8 cellular contexts compared by ENCODE assay signal in genomic region chr11:8671242-8671641, GRCh38. TPM values are rescaled to one million over a fixed set of nuclear protein-coding genes. Genes with fewer than 3 reads are reported as not detected.
DNase-seq lines count a peak whose midpoint lies in the region; ATAC-seq and TF ChIP-seq lines count a peak whose summit lies in the region.

No MANE protein-coding gene starts in this region.

- no peak for DNase-seq in activated CD4-positive, alpha-beta T cell treated with anti-CD3 and anti-CD28 coated beads, Interleukin-2, amount 10 ng/mL, durations not matched to agents 24 days and 14 days
- DNase-seq in activated CD4-positive, alpha-beta T cell treated with anti-CD3 and anti-CD28 coated beads, Interleukin-2, amount 10 ng/mL, durations not matched to agents 7 days and 5 days = no peak
- DNase-seq in cerebellar nuclear complex (lab: John Stamatoyannopoulos, UW) (peak; percentile 54 to 90), kidney epithelial cell (ENCODE audit: low read depth) (peak; percentile 75), OCI-M2 (lab: John Stamatoyannopoulos, UW; ENCODE audit: unreplicated experiment) (no peak)

- H3K36me3 ChIP-seq in kidney epithelial cell (ENCODE audit: control insufficient read depth, insufficient read depth, low read length) = no peaks in the 10 kb centered on the region

- peaks cover 26% of the 10 kb centered on the region for H3K36me3 Mint-ChIP-seq in activated CD4-positive, alpha-beta T cell treated with anti-CD3 and anti-CD28 coated beads, Interleukin-2, amount 10 ng/mL, durations not matched to agents 24 days and 14 days (ENCODE audit: low read depth)
- peaks cover 24% of the 10 kb centered on the region for H3K36me3 Mint-ChIP-seq in activated CD4-positive, alpha-beta T cell treated with anti-CD3 and anti-CD28 coated beads, Interleukin-2, amount 10 ng/mL, durations not matched to agents 7 days and 5 days (ENCODE audit: low read depth)

- no peaks in the 10 kb centered on the region for H3K27me3 ChIP-seq in kidney epithelial cell (ENCODE audit: control insufficient read depth, insufficient read depth, low read length)

- H3K27ac ChIP-seq in temporal lobe (ENCODE audit: low read depth, low read length) = peak overlapping the region; percentile 79

- H3K27ac Mint-ChIP-seq in activated CD4-positive, alpha-beta T cell treated with anti-CD3 and anti-CD28 coated beads, Interleukin-2, amount 10 ng/mL, durations not matched to agents 24 days and 14 days = peak overlapping the region; percentile 48
- no peak overlapping the region for H3K27ac Mint-ChIP-seq in activated CD4-positive, alpha-beta T cell treated with anti-CD3 and anti-CD28 coated beads, Interleukin-2, amount 10 ng/mL, durations not matched to agents 7 days and 5 days

- TF ChIP-seq CTCF in kidney epithelial cell (IDR thresholded peaks at IDR 0.05; ENCODE audit: insufficient read depth, low read length, poor library complexity, severe bottlenecking) = no peak

- no peaks in the 10 kb centered on the region for H3K9me3 Mint-ChIP-seq in activated CD4-positive, alpha-beta T cell treated with anti-CD3 and anti-CD28 coated beads, Interleukin-2, amount 10 ng/mL, durations not matched to agents 24 days and 14 days
- H3K9me3 Mint-ChIP-seq in activated CD4-positive, alpha-beta T cell treated with anti-CD3 and anti-CD28 coated beads, Interleukin-2, amount 10 ng/mL, durations not matched to agents 7 days and 5 days = no peaks in the 10 kb centered on the region

- no peak overlapping the region for H3K4me3 ChIP-seq in kidney epithelial cell (ENCODE audit: low read depth, low read length)

- POLR2A ChIA-PET in activated CD4-positive, alpha-beta T cell treated with anti-CD3 and anti-CD28 coated beads, Interleukin-2, amount 10 ng/mL, durations not matched to agents 7 days and 5 days (lab: Charles Lee) = no interaction called here

- H3K27me3 Mint-ChIP-seq in activated CD4-positive, alpha-beta T cell treated with anti-CD3 and anti-CD28 coated beads, Interleukin-2, amount 10 ng/mL, durations not matched to agents 24 days and 14 days = no peaks in the 10 kb centered on the region
- no peaks in the 10 kb centered on the region for H3K27me3 Mint-ChIP-seq in activated CD4-positive, alpha-beta T cell treated with anti-CD3 and anti-CD28 coated beads, Interleukin-2, amount 10 ng/mL, durations not matched to agents 7 days and 5 days

- intact Hi-C loops in activated CD4-positive, alpha-beta T cell treated with anti-CD3 and anti-CD28 coated beads, Interleukin-2, amount 10 ng/mL, durations not matched to agents 24 days and 14 days (cut with micrococcal nuclease) = no loop called here

- no peak for ATAC-seq in HG02970 (IDR thresholded peaks at IDR 0.05; ENCODE audit: low FRiP score, unreplicated experiment)
- no peak for ATAC-seq in GM21619 (IDR thresholded peaks at IDR 0.05; ENCODE audit: unreplicated experiment)

- CTCF ChIA-PET in activated CD4-positive, alpha-beta T cell treated with anti-CD3 and anti-CD28 coated beads, Interleukin-2, amount 10 ng/mL, durations not matched to agents 7 days and 5 days (lab: Charles Lee) = interaction anchor here (1.3 kb wide), 1 partner anchor 10 kb away, joined by 3 read pairs; no protein-coding TSS in a partner anchor

- no peak overlapping the region for H3K4me3 Mint-ChIP-seq in activated CD4-positive, alpha-beta T cell treated with anti-CD3 and anti-CD28 coated beads, Interleukin-2, amount 10 ng/mL, durations not matched to agents 24 days and 14 days
- no peak overlapping the region for H3K4me3 Mint-ChIP-seq in activated CD4-positive, alpha-beta T cell treated with anti-CD3 and anti-CD28 coated beads, Interleukin-2, amount 10 ng/mL, durations not matched to agents 7 days and 5 days

- peaks cover 12% of the 10 kb centered on the region for H3K4me1 Mint-ChIP-seq in activated CD4-positive, alpha-beta T cell treated with anti-CD3 and anti-CD28 coated beads, Interleukin-2, amount 10 ng/mL, durations not matched to agents 24 days and 14 days
- H3K4me1 Mint-ChIP-seq in activated CD4-positive, alpha-beta T cell treated with anti-CD3 and anti-CD28 coated beads, Interleukin-2, amount 10 ng/mL, durations not matched to agents 7 days and 5 days = peaks cover 5% of the 10 kb centered on the region

RNA-seq across cellular contexts. Expression of gene TRIM66, which starts 11.2 kb away (rescaled TPM):
- 11.9 and 13.4 TPM in 2 replicates for total RNA-seq in activated CD4-positive, alpha-beta T cell treated with anti-CD3 and anti-CD28 coated beads, Interleukin-2, amount 10 ng/mL, durations not matched to agents 24 days and 14 days
- 10 to 100 TPM; 18.5 to 22.8 TPM for total RNA-seq in activated CD4-positive, alpha-beta T cell treated with anti-CD3 and anti-CD28 coated beads, Interleukin-2, amount 10 ng/mL, durations not matched to agents 7 days and 5 days
- total RNA-seq in kidney epithelial cell (4.2 and 6.6 TPM in 2 replicates), temporal lobe (1.2 TPM)

RNA-seq across cellular contexts. Expression of gene RPL27A, which starts 11.3 kb away (rescaled TPM):
- 738 and 745 TPM in 2 replicates for total RNA-seq in activated CD4-positive, alpha-beta T cell treated with anti-CD3 and anti-CD28 coated beads, Interleukin-2, amount 10 ng/mL, durations not matched to agents 24 days and 14 days
- 100 to 1,000 TPM; 737 to 869 TPM for total RNA-seq in activated CD4-positive, alpha-beta T cell treated with anti-CD3 and anti-CD28 coated beads, Interleukin-2, amount 10 ng/mL, durations not matched to agents 7 days and 5 days
- 1,281 and 1,513 TPM in 2 replicates for total RNA-seq in kidney epithelial cell
- total RNA-seq in temporal lobe = 526 TPM

Comparison
In these comparisons a context has a peak if more than half of its experiments do, and no peak if none do; other contexts are left out.
1. DNase-seq: peak in cerebellar nuclear complex (2 of 2) and kidney epithelial cell (single experiment); none in activated CD4-positive, alpha-beta T cell treated with anti-CD3 and anti-CD28 coated beads, Interleukin-2, amount 10 ng/mL, durations not matched to agents 24 days and 14 days (single experiment), activated CD4-positive, alpha-beta T cell treated with anti-CD3 and anti-CD28 coated beads, Interleukin-2, amount 10 ng/mL, durations not matched to agents 7 days and 5 days (single experiment) and OCI-M2 (single experiment).